Comparison of ENCODE assay signal across 13 cellular contexts in genomic region chr5:142976861-142977260, GRCh38.
A peak's percentile ranks its signal among the peaks of the same experiment; 100 is the strongest.
DNase-seq lines count a peak whose midpoint lies in the region; ATAC-seq and TF ChIP-seq lines count a peak whose summit lies in the region.
"Had no signal": no experiment of that assay in that cellular context is flagged by ENCODE, and none has a peak within 500 bp of the region (broad histone marks: within the 10 kb centered on the region; RNA-seq: fewer than 3 reads in every experiment).

No MANE protein-coding gene starts in this region.

- no peak overlapping the region for H2AK5ac ChIP-seq in H9 (ENCODE audit: insufficient read length, low read length)

- no peaks in the 10 kb centered on the region for H3K23me2 ChIP-seq in H9 (ENCODE audit: insufficient read length, low read depth, low read length, poor library complexity, severe bottlenecking)

- no peak for DNase-seq in activated CD4-positive, alpha-beta T cell treated with anti-CD3 and anti-CD28 coated beads for 36 hours
- DNase-seq in activated CD4-positive, alpha-beta T cell treated with anti-CD3 and anti-CD28 coated beads for 48 hours = no peak
- DNase-seq in PC-3 (no peak), sciatic nerve (ENCODE audit: low spot score) (no peak), H9 (no peak), SKM-1 (lab: John Stamatoyannopoulos, UW; ENCODE audit: unreplicated experiment) (no peak)
- DNase-seq: naive B cell, NCI-H446 treated with DMSO at 0.1 percent for 48 hours had no signal

- H3K27ac ChIP-seq in PC-3 (ENCODE audit: low read length) (peak overlapping the region; percentile 67), H9 (ENCODE audit: insufficient read length, low read depth, low read length) (no peak overlapping the region)
- H3K27ac ChIP-seq: A549, SK-N-MC had no signal

- H3K36me3 Mint-ChIP-seq in activated CD4-positive, alpha-beta T cell treated with anti-CD3 and anti-CD28 coated beads for 36 hours (ENCODE audit: low read depth) = peaks cover 9% of the 10 kb centered on the region
- H3K36me3 Mint-ChIP-seq in dendritic cell treated with granulocyte-macrophage colony-stimulating factor and Interleukin-4, amounts not matched to agents 40 ng/mL and 50 ng/mL, for 4 days (ENCODE audit: low read depth) = peaks cover 7% of the 10 kb centered on the region
- no peaks in the 10 kb centered on the region for H3K36me3 Mint-ChIP-seq in H9 (ENCODE audit: insufficient read depth in 1 of 3, low read depth in 3 of 3)

- H3T11ph ChIP-seq in H9 (ENCODE audit: low read length) = no peak overlapping the region

- no peak overlapping the region for H2BK5ac ChIP-seq in H9 (ENCODE audit: insufficient read length, low read length)

- no peaks in the 10 kb centered on the region for H3K79me1 ChIP-seq in H9 (ENCODE audit: insufficient read depth, low read depth, low read length, poor library complexity, severe bottlenecking)

- H4K20me1 ChIP-seq in PC-3 (ENCODE audit: low read length) = no peaks in the 10 kb centered on the region
- H4K20me1 ChIP-seq in H9 (ENCODE audit: control insufficient read depth, insufficient read depth, insufficient read length) = no peaks in the 10 kb centered on the region

- POLR2A ChIA-PET in activated CD4-positive, alpha-beta T cell treated with anti-CD3 and anti-CD28 coated beads for 36 hours (lab: Charles Lee) = no interaction called here
- POLR2A ChIA-PET in PC-3 (lab: Charles Lee; ENCODE audit: unreplicated experiment) = no interaction called here

- no peaks in the 10 kb centered on the region for H3K9me2 ChIP-seq in PC-3 (replicated peaks; ENCODE audit: low read length)

- H3K9me3 Mint-ChIP-seq in activated CD4-positive, alpha-beta T cell treated with anti-CD3 and anti-CD28 coated beads for 36 hours (ENCODE audit: low read depth) = no peaks in the 10 kb centered on the region
- no peaks in the 10 kb centered on the region for H3K9me3 Mint-ChIP-seq in dendritic cell treated with granulocyte-macrophage colony-stimulating factor and Interleukin-4, amounts not matched to agents 40 ng/mL and 50 ng/mL, for 4 days
- no peaks in the 10 kb centered on the region for H3K9me3 Mint-ChIP-seq in H9
- H3K9me3 Mint-ChIP-seq: naive B cell had no signal

- CTCF ChIA-PET in activated CD4-positive, alpha-beta T cell treated with anti-CD3 and anti-CD28 coated beads for 36 hours (lab: Charles Lee) = no interaction called here
- CTCF ChIA-PET in PC-3 (lab: Charles Lee) = no interaction called here

- peaks cover 52% of the 10 kb centered on the region for H3K4me1 Mint-ChIP-seq in activated CD4-positive, alpha-beta T cell treated with anti-CD3 and anti-CD28 coated beads for 36 hours
- H3K4me1 Mint-ChIP-seq in dendritic cell treated with granulocyte-macrophage colony-stimulating factor and Interleukin-4, amounts not matched to agents 40 ng/mL and 50 ng/mL, for 4 days (ENCODE audit: low read depth) = peaks cover 70% of the 10 kb centered on the region
- H3K4me1 Mint-ChIP-seq in H9 = peaks cover 21 to 24% of the 10 kb centered on the region in 2 experiments

- H3K9me3 ChIP-seq in PC-3 (ENCODE audit: low read length) (no peaks in the 10 kb centered on the region), H9 (ENCODE audit: control insufficient read depth, low read depth, low read length) (no peaks in the 10 kb centered on the region)
- H3K9me3 ChIP-seq: A549, MG63 had no signal

- H4K8ac ChIP-seq in H9 (replicated peaks; ENCODE audit: insufficient read length, low read depth, low read length) = no peak overlapping the region

- H3K56ac ChIP-seq in H9 (ENCODE audit: insufficient read length, low read depth, low read length) = no peak overlapping the region

- no peaks in the 10 kb centered on the region for H3K27me3 ChIP-seq in PC-3 (ENCODE audit: low read length)
- H3K27me3 ChIP-seq in H9 (ENCODE audit: insufficient read depth, low read length) = no peaks in the 10 kb centered on the region
- H3K27me3 ChIP-seq: MG63 had no signal

- H3F3A ChIP-seq in PC-3 (ENCODE audit: low read length, unreplicated experiment) = no peaks in the 10 kb centered on the region

- BruUV-seq in PC-3 (replicated peaks; lab: Mats Ljungman, UMichigan) = no TSS peak

- H3K4me3 Mint-ChIP-seq in activated CD4-positive, alpha-beta T cell treated with anti-CD3 and anti-CD28 coated beads for 36 hours = no peak overlapping the region
- H3K4me3 Mint-ChIP-seq in dendritic cell treated with granulocyte-macrophage colony-stimulating factor and Interleukin-4, amounts not matched to agents 40 ng/mL and 50 ng/mL, for 4 days = no peak overlapping the region
- no peak overlapping the region for H3K4me3 Mint-ChIP-seq in H9

- no peak overlapping the region for H2BK15ac ChIP-seq in H9 (ENCODE audit: low read depth, low read length)

- H3K36me3 ChIP-seq in PC-3 (ENCODE audit: low read depth, low read length) = no peaks in the 10 kb centered on the region
- H3K36me3 ChIP-seq: MG63 had no signal

- H3K9ac ChIP-seq in PC-3 (ENCODE audit: low read length) (no peak overlapping the region), H9 (ENCODE audit: extremely low read depth, insufficient read length, low read length) (no peak overlapping the region)

- H3K4me1 ChIP-seq in PC-3 (ENCODE audit: insufficient read depth, low read length) = peaks cover 49% of the 10 kb centered on the region
- peaks cover 8% of the 10 kb centered on the region for H3K4me1 ChIP-seq in H9 (ENCODE audit: insufficient read depth, low read length)

- peak overlapping the region; percentile 85 for H3K27ac Mint-ChIP-seq in activated CD4-positive, alpha-beta T cell treated with anti-CD3 and anti-CD28 coated beads for 36 hours
- peak overlapping the region; percentile 76 for H3K27ac Mint-ChIP-seq in dendritic cell treated with granulocyte-macrophage colony-stimulating factor and Interleukin-4, amounts not matched to agents 40 ng/mL and 50 ng/mL, for 4 days
- H3K27ac Mint-ChIP-seq in H9 = no peak overlapping the region

- H3K14ac ChIP-seq in H9 (ENCODE audit: insufficient read depth, low read length) = no peak overlapping the region

- H2BK120ac ChIP-seq in H9 (ENCODE audit: low read depth, low read length, poor library complexity, severe bottlenecking) = no peak overlapping the region

- H3K4ac ChIP-seq in H9 (ENCODE audit: low read depth, low read length) = no peak overlapping the region

- no CpG with 5 or more reads among the region's 3 CpGs for WGBS in H9 (ENCODE audit: extremely low coverage, insufficient read length, low lambda C conversion rate)

- H3K4me2 ChIP-seq in PC-3 (ENCODE audit: low read length) (peak overlapping the region; percentile 62; the same call in 1 of the 2 replicates), H9 (ENCODE audit: insufficient read depth, insufficient read length, low read length) (no peak overlapping the region)
- H3K4me2 ChIP-seq: A549 had no signal

- no peak overlapping the region for H4K91ac ChIP-seq in H9 (ENCODE audit: insufficient read length, low read depth, low read length)

- ATAC-seq in activated CD4-positive, alpha-beta T cell treated with anti-CD3 and anti-CD28 coated beads for 36 hours = no peak
- ATAC-seq in PC-3 (peak; percentile 33; the same call in 1 of the 2 replicates), sciatic nerve (peak; percentile 63), GM21526 (IDR thresholded peaks at IDR 0.05; ENCODE audit: low FRiP score, unreplicated experiment) (no peak)
- ATAC-seq: A549 had no signal

- H4K5ac ChIP-seq in H9 (ENCODE audit: insufficient read length, low read depth, low read length) = no peak overlapping the region

- intact Hi-C loops in activated CD4-positive, alpha-beta T cell treated with anti-CD3 and anti-CD28 coated beads for 36 hours (cut with DNase I, micrococcal nuclease) = no loop called here
- intact Hi-C loops in PC-3 (cut with micrococcal nuclease) (no loop called here), sciatic nerve (cut with DNase I) (no loop called here)
- intact Hi-C loops in dendritic cell treated with granulocyte-macrophage colony-stimulating factor and Interleukin-4, amounts not matched to agents 40 ng/mL and 50 ng/mL, for 4 days (cut with micrococcal nuclease) = no loop called here

- no peaks in the 10 kb centered on the region for H3K27me3 Mint-ChIP-seq in activated CD4-positive, alpha-beta T cell treated with anti-CD3 and anti-CD28 coated beads for 36 hours
- H3K27me3 Mint-ChIP-seq in dendritic cell treated with granulocyte-macrophage colony-stimulating factor and Interleukin-4, amounts not matched to agents 40 ng/mL and 50 ng/mL, for 4 days = no peaks in the 10 kb centered on the region
- H3K27me3 Mint-ChIP-seq in H9 (ENCODE audit: low read depth) = no peaks in the 10 kb centered on the region
- H3K27me3 Mint-ChIP-seq: naive B cell had no signal

- H3K23ac ChIP-seq in H9 (ENCODE audit: insufficient read length, low read depth, low read length) = no peak overlapping the region

- TF ChIP-seq CTCF in PC-3 (conservative IDR thresholded peaks at IDR 0.05; ENCODE audit: low read depth, low read length) = no peak
- TF ChIP-seq CTCF in H9 (conservative IDR thresholded peaks at IDR 0.05) = no peak

- no peak overlapping the region for H2AFZ ChIP-seq in PC-3 (ENCODE audit: low read length)
- H2AFZ ChIP-seq in H9 (ENCODE audit: low read length) = no peak overlapping the region

- H3K79me2 ChIP-seq in PC-3 (ENCODE audit: low read length) (no peaks in the 10 kb centered on the region), H9 (ENCODE audit: insufficient read depth, low read length) (no peaks in the 10 kb centered on the region)

- no peak overlapping the region for H3K4me3 ChIP-seq in PC-3 (ENCODE audit: low read length)
- H3K4me3 ChIP-seq: A549, MG63, SK-N-MC had no signal

- no peak overlapping the region for H2BK12ac ChIP-seq in H9 (ENCODE audit: insufficient read length, low read depth, low read length)

- no peak overlapping the region for H3K18ac ChIP-seq in H9 (ENCODE audit: insufficient read length, low read depth, low read length)

- no peak overlapping the region for H2BK20ac ChIP-seq in H9 (ENCODE audit: low read depth, low read length, poor library complexity, severe bottlenecking)

Comparison
In these comparisons a context has a peak if more than half of its experiments do, and no peak if none do; other contexts are left out.
1. ATAC-seq: peak in PC-3 (single experiment) and sciatic nerve (single experiment); none in activated CD4-positive, alpha-beta T cell treated with anti-CD3 and anti-CD28 coated beads for 36 hours (single experiment) and GM21526 (single experiment).
2. H3K27ac Mint-ChIP-seq: peak in activated CD4-positive, alpha-beta T cell treated with anti-CD3 and anti-CD28 coated beads for 36 hours (single experiment) and dendritic cell treated with granulocyte-macrophage colony-stimulating factor and Interleukin-4, amounts not matched to agents 40 ng/mL and 50 ng/mL, for 4 days (single experiment); none in H9 (0 of 3).